10 cellular contexts compared by ENCODE assay signal in genomic region chr13:98214008-98214643, GRCh38. TPM values are rescaled to one million over a fixed set of nuclear protein-coding genes. Genes with fewer than 3 reads are reported as not detected.
A peak's percentile ranks its signal among the peaks of the same experiment; 100 is the strongest.
DNase-seq lines count a peak whose midpoint lies in the region; ATAC-seq and TF ChIP-seq lines count a peak whose summit lies in the region.
"Had no signal": no experiment of that assay in that cellular context is flagged by ENCODE, and none has a peak within 500 bp of the region (broad histone marks: within the 10 kb centered on the region; RNA-seq: fewer than 3 reads in every experiment).

No MANE protein-coding gene starts in this region.

- H3K4me3 ChIP-seq in AG10803 (ENCODE audit: low read length), result no peak overlapping the region
- no peak overlapping the region for H3K4me3 ChIP-seq in fibroblast of mammary gland (ENCODE audit: control insufficient read depth, low read depth, low read length)

- DNase-seq in AG10803 (ENCODE audit: low read depth) (peak; percentile 72), NCI-H2171 treated with DMSO at 0.1 percent for 48 hours (lab: John Stamatoyannopoulos, UW) (peak; percentile 87), fibroblast of mammary gland (ENCODE audit: low read depth) (peak; percentile 83), omental fat pad (ENCODE audit: low spot score) (no peak), NCI-H2081 (lab: John Stamatoyannopoulos, UW) (no peak), GM20000 (ENCODE audit: low spot score) (no peak), NOMO-1 (lab: John Stamatoyannopoulos, UW; ENCODE audit: unreplicated experiment in 2 of 2) (no peak), NCI-H1436 treated with DMSO at 0.1 percent for 48 hours (lab: John Stamatoyannopoulos, UW) (no peak)
- DNase-seq: NCI-H1436; stimulated activated naive CD8-positive, alpha-beta T cell treated with anti-CD3 and anti-CD28 coated beads, Interleukin-15, amount 100 ng/mL, for 72 hours had no signal

- TF ChIP-seq CTCF in AG10803 (conservative IDR thresholded peaks at IDR 0.05; ENCODE audit: low read length) (no peak), fibroblast of mammary gland (conservative IDR thresholded peaks at IDR 0.05; ENCODE audit: control insufficient read depth, insufficient read depth, low read depth, low read length) (no peak), omental fat pad (IDR thresholded peaks at IDR 0.05) (no peak), GM20000 (IDR thresholded peaks at IDR 0.05; ENCODE audit: extremely low read depth, missing control alignments) (no peak)

- ATAC-seq in omental fat pad (ENCODE audit: low FRiP score), result peak; percentile 88
- ATAC-seq: stimulated activated naive CD8-positive, alpha-beta T cell treated with anti-CD3 and anti-CD28 coated beads, Interleukin-15, amount 100 ng/mL, for 72 hours had no signal

RNA-seq across cellular contexts. Expression of gene RNF113B, which starts 37.1 kb away (rescaled TPM):
- total RNA-seq in omental fat pad, result not detected

Comparison
In these comparisons a context has a peak if more than half of its experiments do, and no peak if none do; other contexts are left out.
1. DNase-seq: peak in AG10803 (single experiment), NCI-H2171 treated with DMSO at 0.1 percent for 48 hours (single experiment) and fibroblast of mammary gland (single experiment); none in omental fat pad (single experiment), NCI-H2081 (0 of 2), GM20000 (single experiment), NOMO-1 (0 of 2) and NCI-H1436 treated with DMSO at 0.1 percent for 48 hours (single experiment).